8 cellular contexts compared by ENCODE assay signal in the genomic region with DNA sequence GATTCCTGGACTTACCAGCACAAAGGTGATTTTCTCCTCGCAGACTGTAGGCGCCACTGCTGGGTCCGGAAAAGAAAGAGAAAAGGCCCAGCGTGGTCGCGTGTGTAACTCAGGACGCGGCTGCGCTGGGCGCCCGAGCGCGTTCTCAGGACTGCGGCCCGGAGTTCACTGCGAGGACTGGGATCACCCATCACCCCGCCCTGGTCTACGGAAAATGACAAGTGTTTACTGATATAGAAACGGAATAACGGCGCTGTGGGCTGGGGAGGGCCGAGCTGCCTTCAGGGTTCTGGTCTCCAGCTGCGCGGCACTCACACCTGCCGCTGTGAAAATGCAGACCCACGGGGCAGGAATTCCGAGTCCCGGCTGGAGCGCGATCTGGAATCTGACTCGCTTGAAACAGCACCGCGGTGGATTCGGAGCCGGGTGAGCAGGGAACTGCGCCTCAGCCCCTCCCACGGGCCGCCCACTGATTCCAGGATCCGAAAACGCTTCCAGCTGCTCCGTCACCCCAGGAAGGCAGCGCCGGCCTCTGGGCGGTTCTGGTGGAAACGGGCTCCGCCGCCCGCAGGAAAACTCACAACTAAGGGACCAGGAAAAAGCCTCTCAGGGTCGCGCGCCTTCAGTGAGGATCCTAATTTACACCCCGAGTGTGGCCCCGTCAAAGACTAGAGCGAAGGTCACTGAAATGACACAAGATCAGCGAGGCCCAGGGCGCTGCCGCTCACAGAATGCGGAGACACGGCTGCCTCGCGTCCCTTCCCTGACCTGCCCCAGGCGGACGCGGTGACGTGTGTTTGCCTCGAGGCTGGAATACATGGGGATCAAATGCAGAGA. TPM values are rescaled to one million over a fixed set of nuclear protein-coding genes. Genes with fewer than 3 reads are reported as not detected.
A peak's percentile ranks its signal among the peaks of the same experiment; 100 is the strongest.
DNase-seq lines count a peak whose midpoint lies in the region; ATAC-seq and TF ChIP-seq lines count a peak whose summit lies in the region.

No MANE protein-coding gene starts in this region.

- H3K36me3 Mint-ChIP-seq in activated naive CD4-positive, alpha-beta T cell treated with anti-CD3 and anti-CD28 coated beads, Interleukin-2, amount 50 U/mL, for 24 hours: peaks cover 4% of the 10 kb centered on the region
- no peaks in the 10 kb centered on the region for H3K36me3 Mint-ChIP-seq in neural crest cell (ENCODE audit: low read depth)

- H3K36me3 ChIP-seq in SJSA1 (no peaks in the 10 kb centered on the region), gastroesophageal sphincter (no peaks in the 10 kb centered on the region), thoracic aorta (no peaks in the 10 kb centered on the region)

- peaks cover 6% of the 10 kb centered on the region; the same call in 1 of the 2 replicates for H3K27me3 ChIP-seq in SJSA1 (replicated peaks)
- no peaks in the 10 kb centered on the region for H3K27me3 ChIP-seq in gastroesophageal sphincter
- no peaks in the 10 kb centered on the region for H3K27me3 ChIP-seq in thoracic aorta (replicated peaks; ENCODE audit: insufficient read depth)

- TF ChIP-seq CTCF in gastroesophageal sphincter (IDR thresholded peaks at IDR 0.05) (peak in 3 of 4 experiments; percentile 39 to 61 (median 44)), neural crest cell (conservative IDR thresholded peaks at IDR 0.05) (no peak), thoracic aorta (IDR thresholded peaks at IDR 0.05) (peak; percentile 23)

- H3K27ac ChIP-seq in SJSA1 (no peak overlapping the region), gastroesophageal sphincter (peak overlapping the region; percentile 80 to 95 (median 92)), thoracic aorta (peak overlapping the region; percentile 96 to 98)

- H3K27ac Mint-ChIP-seq in activated naive CD4-positive, alpha-beta T cell treated with anti-CD3 and anti-CD28 coated beads, Interleukin-2, amount 50 U/mL, for 24 hours: peak overlapping the region; percentile 19
- H3K27ac Mint-ChIP-seq in neural crest cell (ENCODE audit: unreplicated experiment): no peak overlapping the region

- in situ Hi-C loops in ACHN (cut with HindIII; ENCODE audit: low pct_ligation_motif_present, low pct_unique_long_range_greater_than_20kb, low sequenced_read_pairs): no loop called here

- H3K4me3 Mint-ChIP-seq in activated naive CD4-positive, alpha-beta T cell treated with anti-CD3 and anti-CD28 coated beads, Interleukin-2, amount 50 U/mL, for 24 hours: peak overlapping the region; percentile 92
- H3K4me3 Mint-ChIP-seq in neural crest cell: peak overlapping the region; percentile 91

- WGBS in gastroesophageal sphincter (ENCODE audit: low coverage in 1 of 2), 2 donors: 0% methylated on average over 7 to 9 of the region's 66 CpGs

- peaks cover 28% of the 10 kb centered on the region for H3K27me3 Mint-ChIP-seq in activated naive CD4-positive, alpha-beta T cell treated with anti-CD3 and anti-CD28 coated beads, Interleukin-2, amount 50 U/mL, for 24 hours
- peaks cover 73% of the 10 kb centered on the region for H3K27me3 Mint-ChIP-seq in neural crest cell (ENCODE audit: low read depth)

- peak; percentile 18; the same call in 1 of the 2 replicates for TF ChIP-seq RAD21 in Ishikawa (IDR thresholded peaks at IDR 0.05; ENCODE audit: low read depth)

- peak; percentile 63 for ATAC-seq in GM18868 (IDR thresholded peaks at IDR 0.05; ENCODE audit: unreplicated experiment)
- peak; percentile 93 for ATAC-seq in gastroesophageal sphincter
- ATAC-seq in thoracic aorta (ENCODE audit: insufficient number of reproducible peaks, low FRiP score, low read depth): peak; percentile 92

- DNase-seq in ACHN: peak; percentile 79
- peak; percentile 53 to 59 for DNase-seq in SJSA1 (ENCODE audit: low read depth in 1 of 2, low spot score in 2 of 2)
- peak; percentile 40 for DNase-seq in neural crest cell (ENCODE audit: low read depth, low spot score)
- DNase-seq in thoracic aorta (ENCODE audit: low spot score): peak; percentile 71

- TF ChIP-seq EP300 in Ishikawa (IDR thresholded peaks at IDR 0.05; ENCODE audit: borderline replicate concordance) (no peak), gastroesophageal sphincter (IDR thresholded peaks at IDR 0.05) (no peak)

- peak overlapping the region; percentile 36 for H3K4me3 ChIP-seq in SJSA1
- peak overlapping the region; percentile 42 to 59 for H3K4me3 ChIP-seq in gastroesophageal sphincter
- peak overlapping the region; percentile 90 for H3K4me3 ChIP-seq in thoracic aorta

- TF ChIP-seq POLR2A in gastroesophageal sphincter (IDR thresholded peaks at IDR 0.05): peak; percentile 54 to 60

- H3K4me1 ChIP-seq in SJSA1 (replicated peaks) (peaks cover 10% of the 10 kb centered on the region), gastroesophageal sphincter (peaks cover 0 to 37% (median 5%) of the 10 kb centered on the region in 3 donors), thoracic aorta (ENCODE audit: control insufficient read depth in 1 of 2, low read depth in 2 of 2) (peaks cover 6 to 16% of the 10 kb centered on the region in 2 donors)

- H3K9me3 Mint-ChIP-seq in activated naive CD4-positive, alpha-beta T cell treated with anti-CD3 and anti-CD28 coated beads, Interleukin-2, amount 50 U/mL, for 24 hours: no peaks in the 10 kb centered on the region
- no peaks in the 10 kb centered on the region for H3K9me3 Mint-ChIP-seq in neural crest cell

- H3K4me1 Mint-ChIP-seq in activated naive CD4-positive, alpha-beta T cell treated with anti-CD3 and anti-CD28 coated beads, Interleukin-2, amount 50 U/mL, for 24 hours: peaks cover 33% of the 10 kb centered on the region
- peaks cover 25% of the 10 kb centered on the region for H3K4me1 Mint-ChIP-seq in neural crest cell

- no peaks in the 10 kb centered on the region for H3K9me3 ChIP-seq in SJSA1 (replicated peaks)
- no peaks in the 10 kb centered on the region for H3K9me3 ChIP-seq in gastroesophageal sphincter
- no peaks in the 10 kb centered on the region for H3K9me3 ChIP-seq in thoracic aorta

TF ChIP-seq in Ishikawa, 13 proteins besides CTCF, POLR2A, EP300 and RAD21:
- TF ChIP-seq TEAD4 (IDR thresholded peaks at IDR 0.05): 0 out of 2 replicates have a peak, but pooled peaks have one; percentile 12
- TF ChIP-seq TCF12 (IDR thresholded peaks at IDR 0.05; ENCODE audit: low read depth): no peak
- peak; percentile 64 for TF ChIP-seq EGR1 (IDR thresholded peaks at IDR 0.05)
- TF ChIP-seq, protein P1, sequence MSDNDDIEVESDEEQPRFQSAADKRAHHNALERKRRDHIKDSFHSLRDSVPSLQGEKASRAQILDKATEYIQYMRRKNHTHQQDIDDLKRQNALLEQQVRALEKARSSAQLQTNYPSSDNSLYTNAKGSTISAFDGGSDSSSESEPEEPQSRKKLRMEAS (IDR thresholded peaks at IDR 0.05): peak; percentile 45

RNA-seq across cellular contexts. Expression of a gene that starts 34.5 kb away (rescaled TPM):
- 1,534 and 1,583 TPM in 2 replicates for total RNA-seq in SJSA1 (2014; rRNA removed; shearing (Covaris generic))
- total RNA-seq in gastroesophageal sphincter (100 to 1,000 TPM; 281 to 626 (median 424) TPM), neural crest cell (126 and 131 TPM in 2 replicates), thoracic aorta (100 to 1,000 TPM; 525 to 870 TPM)

Comparison
In these comparisons a context has a peak if more than half of its experiments do, and no peak if none do; other contexts are left out.
1. H3K4me3 ChIP-seq: peak in every context shown above with its lines; median percentile 90 in thoracic aorta; 50 in gastroesophageal sphincter; 36 in SJSA1.